8 cellular contexts compared by ENCODE assay signal in the genomic region with DNA sequence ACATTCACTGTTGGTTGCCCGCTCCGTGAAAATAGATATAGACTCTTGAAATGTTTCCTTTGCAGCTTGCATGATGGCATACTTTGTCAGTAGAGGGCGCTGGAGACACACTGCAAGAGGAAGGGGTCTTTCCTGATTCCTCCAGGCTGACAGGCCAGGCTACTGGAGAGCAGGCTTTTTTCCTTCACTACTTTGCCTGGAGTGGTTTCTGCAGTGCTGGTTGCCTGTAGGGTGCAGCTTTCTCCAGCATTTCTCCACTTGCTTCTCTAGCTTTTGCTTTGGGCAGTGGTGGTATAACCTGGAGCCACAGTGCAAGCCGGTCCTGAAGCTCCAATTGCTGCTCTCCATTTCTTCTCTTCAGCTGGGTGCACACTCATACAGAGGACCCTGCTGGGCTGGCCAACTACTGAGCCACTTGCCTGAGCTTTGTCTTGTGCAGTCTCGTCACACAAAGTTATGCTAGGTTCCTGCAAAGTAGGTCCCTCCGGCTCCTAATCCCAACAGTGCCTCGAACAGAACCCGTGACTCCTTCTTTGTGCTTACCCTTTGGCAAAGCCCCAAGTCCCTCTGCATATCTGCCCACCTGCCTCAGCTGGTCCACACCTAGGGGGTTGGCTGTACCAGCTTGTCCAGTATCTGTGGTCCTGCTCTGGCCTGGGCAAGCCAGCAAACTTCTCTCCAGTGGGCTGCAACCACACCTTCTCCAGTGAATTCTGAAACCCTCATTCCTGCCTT. TPM values are rescaled to one million over a fixed set of nuclear protein-coding genes. Genes with fewer than 3 reads are reported as not detected.
DNase-seq lines count a peak whose midpoint lies in the region; ATAC-seq and TF ChIP-seq lines count a peak whose summit lies in the region.

No MANE protein-coding gene starts in this region.

- H4K20me1 ChIP-seq in DOHH2 (ENCODE audit: control insufficient read depth, insufficient read depth, low read depth, low read length) = no peaks in the 10 kb centered on the region

- intact Hi-C loops in activated T-helper 2 cell treated with anti-CD3 and anti-CD28 coated beads, Interferon-gamma antibody, Interleukin-2, Interleukin-4, amounts not matched to agents 10 μg/mL and 5 μg/mL and 100 μg/mL, durations not matched to agents 14 hours and 24 hours and 36 hours (cut with micrococcal nuclease) = no loop called here
- intact Hi-C loops in left cardiac atrium (cut with DNase I) = no loop called here

- no peaks in the 10 kb centered on the region for H3K79me2 ChIP-seq in DOHH2 (ENCODE audit: control insufficient read depth, low read length)

- no peaks in the 10 kb centered on the region for H3K9me3 ChIP-seq in DOHH2 (ENCODE audit: control insufficient read depth, insufficient read depth, low read length)

- ATAC-seq in GM19395 (IDR thresholded peaks at IDR 0.05; ENCODE audit: unreplicated experiment) = peak; percentile 78
- peak; percentile 74 for ATAC-seq in HG03354 (IDR thresholded peaks at IDR 0.05; ENCODE audit: poor library complexity, severe bottlenecking, unreplicated experiment)
- ATAC-seq in left cardiac atrium = peak; percentile 30 to 35

- no peaks in the 10 kb centered on the region for H3K4me1 Mint-ChIP-seq in activated T-helper 2 cell treated with anti-CD3 and anti-CD28 coated beads, Interferon-gamma antibody, Interleukin-2, Interleukin-4, amounts not matched to agents 10 μg/mL and 5 μg/mL and 100 μg/mL, durations not matched to agents 14 hours and 24 hours and 36 hours (ENCODE audit: low read depth)

- no peak overlapping the region for H3K4me3 Mint-ChIP-seq in activated T-helper 2 cell treated with anti-CD3 and anti-CD28 coated beads, Interferon-gamma antibody, Interleukin-2, Interleukin-4, amounts not matched to agents 10 μg/mL and 5 μg/mL and 100 μg/mL, durations not matched to agents 14 hours and 24 hours and 36 hours (ENCODE audit: low read depth)

- peaks cover 40% of the 10 kb centered on the region for H3F3A ChIP-seq in DOHH2 (ENCODE audit: control insufficient read depth, insufficient read depth)

- peaks cover 60% of the 10 kb centered on the region for H3K4me1 ChIP-seq in DOHH2 (ENCODE audit: control insufficient read depth, low read length)

- no peaks in the 10 kb centered on the region for H3K9me2 ChIP-seq in DOHH2 (replicated peaks; ENCODE audit: control insufficient read depth, low read length)

- peaks cover 58% of the 10 kb centered on the region for H3K36me3 ChIP-seq in DOHH2 (ENCODE audit: control insufficient read depth, low read length)

- TF ChIP-seq CTCF in DOHH2 (IDR thresholded peaks at IDR 0.05; ENCODE audit: low read depth, low read length, poor library complexity, severe bottlenecking) = peak; percentile 96

- H3K27me3 ChIP-seq in DOHH2 (ENCODE audit: control insufficient read depth, low read length) = no peaks in the 10 kb centered on the region

- no peak overlapping the region for H3K4me3 ChIP-seq in DOHH2 (ENCODE audit: low read length)

- H3K9me3 Mint-ChIP-seq in activated T-helper 2 cell treated with anti-CD3 and anti-CD28 coated beads, Interferon-gamma antibody, Interleukin-2, Interleukin-4, amounts not matched to agents 10 μg/mL and 5 μg/mL and 100 μg/mL, durations not matched to agents 14 hours and 24 hours and 36 hours = no peaks in the 10 kb centered on the region

- H3K27me3 Mint-ChIP-seq in activated T-helper 2 cell treated with anti-CD3 and anti-CD28 coated beads, Interferon-gamma antibody, Interleukin-2, Interleukin-4, amounts not matched to agents 10 μg/mL and 5 μg/mL and 100 μg/mL, durations not matched to agents 14 hours and 24 hours and 36 hours (ENCODE audit: low read depth) = peaks cover 4% of the 10 kb centered on the region

- no peaks in the 10 kb centered on the region for H3K36me3 Mint-ChIP-seq in activated T-helper 2 cell treated with anti-CD3 and anti-CD28 coated beads, Interferon-gamma antibody, Interleukin-2, Interleukin-4, amounts not matched to agents 10 μg/mL and 5 μg/mL and 100 μg/mL, durations not matched to agents 14 hours and 24 hours and 36 hours (ENCODE audit: low read depth)

- H3K4me2 ChIP-seq in DOHH2 (ENCODE audit: low read length) = peak overlapping the region; percentile 34

- H3K27ac Mint-ChIP-seq in activated T-helper 2 cell treated with anti-CD3 and anti-CD28 coated beads, Interferon-gamma antibody, Interleukin-2, Interleukin-4, amounts not matched to agents 10 μg/mL and 5 μg/mL and 100 μg/mL, durations not matched to agents 14 hours and 24 hours and 36 hours = no peak overlapping the region

- H3K27ac ChIP-seq in DOHH2 (ENCODE audit: low read depth, low read length) = peak overlapping the region; percentile 70

- DNase-seq in NCI-H226 = peak; percentile 29
- DNase-seq in activated T-helper 2 cell treated with anti-CD3 and anti-CD28 coated beads, Interferon-gamma antibody, Interleukin-2, Interleukin-4, amounts not matched to agents 10 μg/mL and 5 μg/mL and 100 μg/mL, durations not matched to agents 14 hours and 24 hours and 36 hours (ENCODE audit: low spot score) = peak; percentile 9
- DNase-seq in left cardiac atrium = peak; percentile 35
- DNase-seq in renal cortical epithelial cell (ENCODE audit: low read depth) = peak; percentile 75
- no peak for DNase-seq in central memory CD4-positive, alpha-beta T cell

RNA-seq across cellular contexts. Expression of a gene that starts 46.3 kb away (rescaled TPM):
- not detected in 2 replicates for total RNA-seq in activated T-helper 2 cell treated with anti-CD3 and anti-CD28 coated beads, Interferon-gamma antibody, Interleukin-2, Interleukin-4, amounts not matched to agents 10 μg/mL and 5 μg/mL and 100 μg/mL, durations not matched to agents 14 hours and 24 hours and 36 hours
- total RNA-seq in left cardiac atrium (not detected), renal cortical epithelial cell (8.3 and 10.6 TPM in 2 replicates)
